13 cellular contexts compared by ENCODE assay signal in the genomic region with DNA sequence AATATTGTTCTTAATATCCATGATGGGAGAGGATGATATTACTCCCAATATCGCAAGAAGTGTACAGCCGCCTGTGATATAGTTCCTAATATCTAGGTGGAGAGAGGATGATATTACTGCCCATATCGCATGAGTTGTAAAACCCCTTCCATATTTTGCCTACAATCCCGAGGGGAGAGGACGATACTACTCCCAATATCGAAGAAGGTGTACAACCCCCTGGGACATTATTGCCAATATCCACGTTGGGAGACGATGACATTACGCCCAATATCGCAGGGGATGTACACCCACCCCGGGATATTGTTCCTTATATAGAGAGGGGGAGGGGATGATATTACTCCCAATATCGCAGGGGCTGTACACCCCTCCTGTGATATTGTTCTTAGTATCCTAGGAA. TPM values are rescaled to one million over a fixed set of nuclear protein-coding genes. Genes with fewer than 3 reads are reported as not detected.
"Had no signal": no experiment of that assay in that cellular context is flagged by ENCODE, and none has a peak within 500 bp of the region (broad histone marks: within the 10 kb centered on the region; RNA-seq: fewer than 3 reads in every experiment).

No MANE protein-coding gene starts in this region.

RNA-seq across cellular contexts. Expression of a gene that starts 17.1 kb away (rescaled TPM):
- total RNA-seq: colonic mucosa, endodermal cell, epithelial cell of proximal tubule, esophagus mucosa, fibroblast of lung, fibroblast of villous mesenchyme, foreskin keratinocyte, gastrocnemius medialis, gastroesophageal sphincter, glomerular endothelial cell, heart left ventricle, heart right ventricle, hepatocyte had no signal
